Comparison of ENCODE assay signal across 24 cellular contexts in the genomic region with DNA sequence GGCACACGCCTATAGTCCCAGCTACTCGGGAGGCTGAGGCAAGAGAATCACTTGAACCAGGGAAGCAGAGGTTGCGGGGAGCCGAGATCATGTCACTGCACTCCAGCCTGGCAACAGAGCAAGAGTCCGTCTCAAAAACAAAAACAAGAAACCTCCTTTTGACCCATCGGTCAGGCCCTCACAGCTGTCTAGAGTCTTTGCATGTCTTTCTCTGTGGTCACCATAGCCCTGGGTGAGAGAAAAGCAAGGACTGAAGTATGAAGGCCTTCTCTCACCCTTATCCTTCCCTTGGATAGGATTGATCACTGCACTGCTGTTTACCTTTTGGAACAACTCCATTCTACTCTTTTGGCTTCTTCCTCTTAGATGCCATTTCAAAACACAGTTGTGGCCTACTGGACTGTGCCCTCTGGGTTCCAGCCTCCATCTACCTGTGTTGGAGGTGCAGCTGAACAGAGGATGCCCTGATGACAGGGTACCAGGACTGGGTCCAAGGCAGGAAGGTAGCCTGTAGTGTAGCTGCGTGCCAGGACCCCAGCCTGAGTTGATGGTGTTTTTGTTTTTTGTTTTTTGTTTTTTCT. TPM values are rescaled to one million over a fixed set of nuclear protein-coding genes. Genes with fewer than 3 reads are reported as not detected.
"Had no signal": no experiment of that assay in that cellular context is flagged by ENCODE, and none has a peak within 500 bp of the region (broad histone marks: within the 10 kb centered on the region; RNA-seq: fewer than 3 reads in every experiment).

No MANE protein-coding gene starts in this region.

- H3K36me3 ChIP-seq: cardiac muscle cell, neural progenitor cell, right atrium auricular region, thoracic aorta, upper lobe of right lung had no signal

- H3K9me3 Mint-ChIP-seq: activated B cell treated with CpG ODN at 0.5 μM for 24 hours; effector memory CD8-positive, alpha-beta T cell; stimulated activated effector memory CD8-positive, alpha-beta T cell treated with anti-CD3 and anti-CD28 coated beads, Interleukin-12 subunit alpha, Interleukin-12 subunit beta, amount 100 ng/mL, for 72 hours had no signal

- H3K27ac Mint-ChIP-seq: activated B cell treated with CpG ODN at 0.5 μM for 24 hours; activated CD4-positive, alpha-beta T cell treated with anti-CD3 and anti-CD28 coated beads, Interleukin-2, amount 10 ng/mL, durations not matched to agents 24 days and 14 days; activated naive CD8-positive, alpha-beta T cell; effector memory CD8-positive, alpha-beta T cell; mesothelial cell of epicardium; neural progenitor cell; progenitor cell of endocrine pancreas; stimulated activated effector memory CD8-positive, alpha-beta T cell treated with anti-CD3 and anti-CD28 coated beads, Interleukin-12 subunit alpha, Interleukin-12 subunit beta, amount 100 ng/mL, for 72 hours; T-helper 2 cell treated with Interferon-gamma antibody and Interleukin-4, amounts not matched to agents 5 μg/mL and 100 μg/mL, for 36 hours had no signal

- H3K27ac ChIP-seq: cardiac muscle cell, epithelial cell of prostate, foreskin keratinocyte, neural progenitor cell, right atrium auricular region, thoracic aorta, upper lobe of right lung had no signal

- DNase-seq: activated B cell treated with CpG ODN at 0.5 μM for 24 hours; activated CD4-positive, alpha-beta T cell treated with anti-CD3 and anti-CD28 coated beads, Interleukin-2, amount 10 ng/mL, durations not matched to agents 24 days and 14 days; activated CD8-positive, alpha-beta memory T cell treated with anti-CD3 and anti-CD28 coated beads, Interleukin-2, amount 50 U/mL, for 48 hours; activated gamma-delta T cell treated with Interleukin-2 at 50 U/mL for 16 hours; activated T-cell treated with anti-CD3 and anti-CD28 coated beads, Interleukin-2, amount 50 U/mL, for 48 hours; effector memory CD8-positive, alpha-beta T cell; glutamatergic neuron; hypothalamus; islet precursor cell; small intestine; stimulated activated CD4-positive, alpha-beta T cell treated with anti-CD3 and anti-CD28 coated beads, Interleukin-15, amount 100 ng/mL, for 24 hours; stimulated activated CD4-positive, alpha-beta T cell treated with anti-CD3 and anti-CD28 coated beads, Interleukin-4, amount 100 ng/mL, for 1 hour; upper lobe of right lung had no signal

- H3K9ac ChIP-seq: neural progenitor cell had no signal

- H3K4me3 ChIP-seq: cardiac muscle cell, neural progenitor cell, right atrium auricular region, thoracic aorta, upper lobe of right lung had no signal

- H3K4me3 Mint-ChIP-seq: activated B cell treated with CpG ODN at 0.5 μM for 24 hours; activated CD4-positive, alpha-beta T cell treated with anti-CD3 and anti-CD28 coated beads, Interleukin-2, amount 10 ng/mL, durations not matched to agents 24 days and 14 days; activated naive CD8-positive, alpha-beta T cell; effector memory CD8-positive, alpha-beta T cell; mesothelial cell of epicardium; neural progenitor cell; stimulated activated effector memory CD8-positive, alpha-beta T cell treated with anti-CD3 and anti-CD28 coated beads, Interleukin-12 subunit alpha, Interleukin-12 subunit beta, amount 100 ng/mL, for 72 hours; T-helper 2 cell treated with Interferon-gamma antibody and Interleukin-4, amounts not matched to agents 5 μg/mL and 100 μg/mL, for 36 hours had no signal

- H3K27me3 ChIP-seq: cardiac muscle cell, foreskin keratinocyte, neural progenitor cell, right atrium auricular region, upper lobe of right lung had no signal

- ATAC-seq: effector memory CD8-positive, alpha-beta T cell; stimulated activated effector memory CD8-positive, alpha-beta T cell treated with anti-CD3 and anti-CD28 coated beads, Interleukin-12 subunit alpha, Interleukin-12 subunit beta, amount 100 ng/mL, for 72 hours; upper lobe of right lung had no signal

- H3K9me3 ChIP-seq: right atrium auricular region, thoracic aorta, upper lobe of right lung had no signal

- H3K4me2 ChIP-seq: neural progenitor cell had no signal

- H3K4me1 ChIP-seq: foreskin keratinocyte, neural progenitor cell had no signal

- H3K27me3 Mint-ChIP-seq: activated CD4-positive, alpha-beta T cell treated with anti-CD3 and anti-CD28 coated beads, Interleukin-2, amount 10 ng/mL, durations not matched to agents 24 days and 14 days; activated naive CD8-positive, alpha-beta T cell; progenitor cell of endocrine pancreas had no signal

- H2AFZ ChIP-seq: neural progenitor cell had no signal

RNA-seq across cellular contexts. Expression of gene LDHD, which starts 37.1 kb away (rescaled TPM):
- total RNA-seq: activated B cell treated with CpG ODN at 0.5 μM for 24 hours had no signal
